In genomic region chr1:176183618-176184017, GRCh38 we compare ENCODE assay signal across 16 cellular contexts. TPM values are rescaled to one million over a fixed set of nuclear protein-coding genes. Genes with fewer than 3 reads are reported as not detected.
DNase-seq lines count a peak whose midpoint lies in the region; ATAC-seq lines count a peak whose summit lies in the region.
"Had no signal": no experiment of that assay in that cellular context is flagged by ENCODE, and none has a peak within 500 bp of the region (broad histone marks: within the 10 kb centered on the region; RNA-seq: fewer than 3 reads in every experiment).

No MANE protein-coding gene starts in this region.

- no peak for DNase-seq in CD4-positive, alpha-beta memory T cell
- DNase-seq in T-helper 17 cell (no peak), activated gamma-delta T cell treated with Interleukin-2 at 50 U/mL for 16 hours (no peak), H4 (ENCODE audit: low spot score) (no peak), T-helper 9 cell (no peak)
- DNase-seq: activated CD4-positive, alpha-beta memory T cell treated with anti-CD3 and anti-CD28 coated beads for 36 hours; AML-193; effector CD8-positive, alpha-beta T cell; GDM1; NCI-H226; SIG-M5; stimulated activated CD4-positive, alpha-beta T cell treated with anti-CD3 and anti-CD28 coated beads, Interleukin-4, amount 100 ng/mL, for 24 hours had no signal

- no peaks in the 10 kb centered on the region for H3K27me3 Mint-ChIP-seq in CD4-positive, alpha-beta memory T cell
- no peaks in the 10 kb centered on the region for H3K27me3 Mint-ChIP-seq in T-helper 17 cell
- H3K27me3 Mint-ChIP-seq: activated CD4-positive, alpha-beta memory T cell treated with anti-CD3 and anti-CD28 coated beads for 36 hours had no signal

- no peak overlapping the region for H3K27ac ChIP-seq in CD4-positive, alpha-beta memory T cell (ENCODE audit: low read depth, low read length)
- H3K27ac ChIP-seq: parathyroid adenoma had no signal

- no peaks in the 10 kb centered on the region for H3K27me3 ChIP-seq in CD4-positive, alpha-beta memory T cell (ENCODE audit: insufficient read depth, low read length)

- H3K4me3 Mint-ChIP-seq in CD4-positive, alpha-beta memory T cell, result peak overlapping the region in 1 of 8 donors; percentile 36
- no peak overlapping the region for H3K4me3 Mint-ChIP-seq in T-helper 17 cell
- H3K4me3 Mint-ChIP-seq: activated CD4-positive, alpha-beta memory T cell treated with anti-CD3 and anti-CD28 coated beads for 36 hours had no signal

- H3K9me3 Mint-ChIP-seq in CD4-positive, alpha-beta memory T cell, result peaks cover 0 to 1% (median 0%) of the 10 kb centered on the region in 8 donors
- H3K9me3 Mint-ChIP-seq: activated CD4-positive, alpha-beta memory T cell treated with anti-CD3 and anti-CD28 coated beads for 36 hours had no signal

- H3K4me1 ChIP-seq in CD4-positive, alpha-beta memory T cell (ENCODE audit: insufficient read depth, low read length), result peaks cover 35% of the 10 kb centered on the region
- H3K4me1 ChIP-seq: parathyroid adenoma had no signal

- no peaks in the 10 kb centered on the region for H3K9me3 ChIP-seq in CD4-positive, alpha-beta memory T cell (ENCODE audit: control insufficient read depth in 1 of 2, low read length in 2 of 2)
- no peaks in the 10 kb centered on the region for H3K9me3 ChIP-seq in T-helper 17 cell (ENCODE audit: control insufficient read depth, low read length, poor library complexity, severe bottlenecking)

- peaks cover 12% of the 10 kb centered on the region for H3K36me3 ChIP-seq in CD4-positive, alpha-beta memory T cell (ENCODE audit: insufficient read depth, low read length)

- intact Hi-C loops in CD4-positive, alpha-beta memory T cell (cut with micrococcal nuclease), result no loop called here

- peak overlapping the region in 5 of 7 donors; percentile 6 to 84 (median 41) for H3K27ac Mint-ChIP-seq in CD4-positive, alpha-beta memory T cell
- H3K27ac Mint-ChIP-seq in T-helper 17 cell, result peak overlapping the region; percentile 29
- H3K27ac Mint-ChIP-seq: activated CD4-positive, alpha-beta memory T cell treated with anti-CD3 and anti-CD28 coated beads for 36 hours had no signal

- peak; percentile 62 for ATAC-seq in GM19043 (IDR thresholded peaks at IDR 0.05; ENCODE audit: low read depth, unreplicated experiment)
- peak; percentile 60 for ATAC-seq in HG02973 (IDR thresholded peaks at IDR 0.05; ENCODE audit: unreplicated experiment)
- ATAC-seq in T-helper 17 cell, result no peak
- ATAC-seq in HG03045 (IDR thresholded peaks at IDR 0.05; ENCODE audit: unreplicated experiment), result no peak

- H3K4me1 Mint-ChIP-seq in CD4-positive, alpha-beta memory T cell, result peaks cover 35 to 58% (median 42%) of the 10 kb centered on the region in 4 donors
- peaks cover 26% of the 10 kb centered on the region for H3K4me1 Mint-ChIP-seq in T-helper 17 cell

- peaks cover 28 to 43% of the 10 kb centered on the region in 2 donors for H3K36me3 Mint-ChIP-seq in CD4-positive, alpha-beta memory T cell
- peaks cover 2% of the 10 kb centered on the region for H3K36me3 Mint-ChIP-seq in T-helper 17 cell (ENCODE audit: low read depth)

- POLR2A ChIA-PET in CD4-positive, alpha-beta memory T cell (lab: Charles Lee; ENCODE audit: partially characterized antibody), result no interaction called here

- CTCF ChIA-PET in CD4-positive, alpha-beta memory T cell (lab: Charles Lee; ENCODE audit: partially characterized antibody), result no interaction called here

- H3K4me3 ChIP-seq in CD4-positive, alpha-beta memory T cell (ENCODE audit: low read length in 2 of 2), result no peak overlapping the region

RNA-seq across cellular contexts. Expression of gene COP1, which starts 23.5 kb away (rescaled TPM):
- 10 to 100 TPM; 44.6 to 45.1 TPM for total RNA-seq in CD4-positive, alpha-beta memory T cell
- polyA plus RNA-seq in CD4-positive, alpha-beta memory T cell, result 10 to 100 TPM; 38.4 to 43.7 TPM
- 10 to 100 TPM; 43.6 to 46.4 TPM for total RNA-seq in T-helper 17 cell
- 25.9 and 29.4 TPM in 2 replicates for total RNA-seq in H4 (2014; rRNA removed; shearing (Covaris generic))

Comparison
In these comparisons a context has a peak if more than half of its experiments do, and no peak if none do; other contexts are left out.
1. ATAC-seq: peak in GM19043 (single experiment) and HG02973 (single experiment); none in T-helper 17 cell (single experiment) and HG03045 (single experiment).